Comparison of ENCODE assay signal across 1 cellular context in the genomic region with DNA sequence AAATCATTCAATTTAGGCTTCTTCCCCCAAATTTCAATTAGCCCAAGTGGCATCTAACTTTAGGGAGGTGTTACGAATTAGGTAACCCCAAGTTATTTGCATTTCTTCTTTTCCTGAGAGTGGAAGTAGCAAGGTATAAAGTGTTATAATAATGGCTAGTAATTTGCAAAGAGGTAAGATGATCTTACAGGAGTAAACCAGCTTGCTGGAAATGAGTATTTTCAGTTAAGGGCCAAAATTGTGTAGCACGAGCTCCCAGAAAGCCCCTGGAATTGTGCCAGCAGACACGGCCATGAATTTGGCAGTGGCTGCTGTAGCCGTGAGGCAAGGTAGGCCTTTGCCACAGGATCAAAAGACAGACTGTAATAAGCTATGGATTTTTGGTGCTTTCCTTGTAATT.
TF ChIP-seq lines count a peak whose summit lies in the region.

No MANE protein-coding gene starts in this region.

TF ChIP-seq in IMR-90, 13 proteins besides CTCF, POLR2A, EP300 and RAD21:
- TF ChIP-seq SMC3 (IDR thresholded peaks at IDR 0.05; ENCODE audit: low read depth, low read length), result no peak
- TF ChIP-seq RFX5 (IDR thresholded peaks at IDR 0.05; ENCODE audit: low read depth, low read length), result no peak
- no peak for TF ChIP-seq MAFK (IDR thresholded peaks at IDR 0.05; ENCODE audit: low read depth, low read length)
- no peak for TF ChIP-seq FOS (IDR thresholded peaks at IDR 0.05; ENCODE audit: low read depth, low read length)
- no peak for TF ChIP-seq CHD1 (IDR thresholded peaks at IDR 0.05; ENCODE audit: low read depth, low read length)
- TF ChIP-seq MAZ (IDR thresholded peaks at IDR 0.05; ENCODE audit: borderline replicate concordance, low read depth, low read length), result no peak
- TF ChIP-seq RCOR1 (IDR thresholded peaks at IDR 0.05; ENCODE audit: insufficient replicate concordance, low read length), result no peak
- TF ChIP-seq, protein P1, sequence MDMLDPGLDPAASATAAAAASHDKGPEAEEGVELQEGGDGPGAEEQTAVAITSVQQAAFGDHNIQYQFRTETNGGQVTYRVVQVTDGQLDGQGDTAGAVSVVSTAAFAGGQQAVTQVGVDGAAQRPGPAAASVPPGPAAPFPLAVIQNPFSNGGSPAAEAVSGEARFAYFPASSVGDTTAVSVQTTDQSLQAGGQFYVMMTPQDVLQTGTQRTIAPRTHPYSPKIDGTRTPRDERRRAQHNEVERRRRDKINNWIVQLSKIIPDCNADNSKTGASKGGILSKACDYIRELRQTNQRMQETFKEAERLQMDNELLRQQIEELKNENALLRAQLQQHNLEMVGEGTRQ (IDR thresholded peaks at IDR 0.05; ENCODE audit: low read depth, low read length), result no peak
- TF ChIP-seq, protein P2, sequence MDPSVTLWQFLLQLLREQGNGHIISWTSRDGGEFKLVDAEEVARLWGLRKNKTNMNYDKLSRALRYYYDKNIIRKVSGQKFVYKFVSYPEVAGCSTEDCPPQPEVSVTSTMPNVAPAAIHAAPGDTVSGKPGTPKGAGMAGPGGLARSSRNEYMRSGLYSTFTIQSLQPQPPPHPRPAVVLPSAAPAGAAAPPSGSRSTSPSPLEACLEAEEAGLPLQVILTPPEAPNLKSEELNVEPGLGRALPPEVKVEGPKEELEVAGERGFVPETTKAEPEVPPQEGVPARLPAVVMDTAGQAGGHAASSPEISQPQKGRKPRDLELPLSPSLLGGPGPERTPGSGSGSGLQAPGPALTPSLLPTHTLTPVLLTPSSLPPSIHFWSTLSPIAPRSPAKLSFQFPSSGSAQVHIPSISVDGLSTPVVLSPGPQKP (IDR thresholded peaks at IDR 0.05; ENCODE audit: borderline replicate concordance, low read depth, low read length), result no peak
- no peak for TF ChIP-seq BHLHE40 (IDR thresholded peaks at IDR 0.05; ENCODE audit: low read depth, low read length)
- no peak for TF ChIP-seq CEBPB (IDR thresholded peaks at IDR 0.05; ENCODE audit: low read depth, low read length)
- no peak for TF ChIP-seq NFE2L2 (IDR thresholded peaks at IDR 0.05; ENCODE audit: low read depth, low read length)
- no peak for TF ChIP-seq MXI1 (IDR thresholded peaks at IDR 0.05; ENCODE audit: borderline replicate concordance, low read depth, low read length)
